2 cellular contexts compared by ENCODE assay signal in genomic region chr17:970388-970768, GRCh38.
TF ChIP-seq lines count a peak whose summit lies in the region.

No MANE protein-coding gene starts in this region.

TF ChIP-seq in WTC11, 78 proteins besides CTCF, POLR2A, EP300 and RAD21:
- TF ChIP-seq SOX15 (CRISPR knock-in tag; IDR thresholded peaks at IDR 0.05) (no peak), PRDM15 (CRISPR knock-in tag; IDR thresholded peaks at IDR 0.05) (no peak), NR1H2 (CRISPR knock-in tag; IDR thresholded peaks at IDR 0.05) (no peak), E2F1 (CRISPR knock-in tag; IDR thresholded peaks at IDR 0.05) (no peak), MAX (CRISPR knock-in tag; IDR thresholded peaks at IDR 0.05) (no peak), EMX1 (CRISPR knock-in tag; IDR thresholded peaks at IDR 0.05) (no peak), RELA (CRISPR knock-in tag; IDR thresholded peaks at IDR 0.05; ENCODE audit: borderline replicate concordance) (no peak), ZBTB43 (CRISPR knock-in tag; IDR thresholded peaks at IDR 0.05) (no peak), TEAD4 (CRISPR knock-in tag; IDR thresholded peaks at IDR 0.05) (no peak), RORB (CRISPR knock-in tag; IDR thresholded peaks at IDR 0.05) (no peak), SMAD3 (CRISPR knock-in tag; IDR thresholded peaks at IDR 0.05; ENCODE audit: borderline replicate concordance) (no peak), CREB1 (CRISPR knock-in tag; IDR thresholded peaks at IDR 0.05) (no peak), CBFB (CRISPR knock-in tag; IDR thresholded peaks at IDR 0.05; ENCODE audit: low read depth) (no peak), FOXP1 (CRISPR knock-in tag; IDR thresholded peaks at IDR 0.05; ENCODE audit: borderline replicate concordance) (no peak), HMGA2 (CRISPR knock-in tag; IDR thresholded peaks at IDR 0.05) (no peak), STAT6 (CRISPR knock-in tag; conservative IDR thresholded peaks at IDR 0.05; ENCODE audit: low read depth) (no peak)

TF ChIP-seq in GM12891, 5 proteins besides CTCF, POLR2A, EP300 and RAD21:
- TF ChIP-seq POU2F2 (IDR thresholded peaks at IDR 0.05; ENCODE audit: low read depth, low read length) (no peak), TAF1 (IDR thresholded peaks at IDR 0.05; ENCODE audit: low read depth, low read length) (no peak), POLR2AphosphoS5 (IDR thresholded peaks at IDR 0.05; ENCODE audit: low read depth, low read length) (no peak), PAX5 (IDR thresholded peaks at IDR 0.05; ENCODE audit: insufficient read depth, low read length, severe bottlenecking) (no peak), SPI1 (IDR thresholded peaks at IDR 0.05; ENCODE audit: low read depth, low read length) (no peak)
